ENCODE assay signal across 8 cellular contexts in the genomic region with DNA sequence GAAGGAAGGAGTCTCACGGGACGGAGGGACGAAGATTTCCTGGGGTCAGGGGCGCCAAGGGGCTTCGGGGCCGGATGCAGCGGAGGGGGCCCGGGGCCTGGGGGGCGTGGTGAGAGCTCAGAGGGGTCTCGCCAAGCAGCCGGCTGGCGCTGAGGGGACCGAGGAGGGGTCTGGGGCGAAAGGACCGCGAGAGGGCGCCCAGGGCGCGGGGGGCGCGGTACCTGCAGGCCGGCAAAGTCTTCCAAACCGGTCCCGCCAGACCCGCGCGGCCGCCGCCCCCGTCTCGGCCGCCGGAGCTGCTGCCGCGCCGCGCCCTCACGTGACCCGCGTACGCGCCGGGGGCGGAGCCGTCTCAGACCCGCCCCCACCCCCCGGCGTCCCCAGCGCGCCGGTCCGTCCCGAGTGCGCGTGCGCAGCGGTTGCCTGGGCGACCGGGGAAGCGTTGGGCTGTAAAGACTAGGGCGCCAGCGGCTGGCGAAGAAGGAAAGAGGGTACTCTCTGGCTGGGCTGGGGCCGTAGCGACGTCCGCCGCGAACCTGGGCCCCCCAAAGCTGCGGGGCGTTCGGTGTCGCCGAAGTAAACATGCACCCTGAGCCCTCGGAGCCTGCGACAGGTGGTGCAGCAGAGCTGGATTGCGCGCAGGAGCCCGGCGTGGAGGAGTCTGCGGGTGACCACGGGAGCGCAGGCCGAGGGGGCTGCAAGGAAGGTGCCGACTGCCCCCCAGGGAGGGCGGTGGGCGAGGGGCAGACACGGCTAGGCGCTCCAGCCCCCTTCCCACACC. TPM values are rescaled to one million over a fixed set of nuclear protein-coding genes. Genes with fewer than 3 reads are reported as not detected.
DNase-seq lines count a peak whose midpoint lies in the region; ATAC-seq, FAIRE-seq and TF ChIP-seq lines count a peak whose summit lies in the region.

A gene (plus strand): TSS at position 450 of the 781 bp plus-strand sequence. CDS start 133 bp downstream, at position 583.
A gene (minus strand): TSS at position 319 of the 781 bp plus-strand sequence. CDS start 13,856 bp downstream, outside the sequence.

- H3K9ac ChIP-seq in SK-N-SH, result peak within 1 kb of the TSS; percentile 68

- CTCF ChIA-PET in SK-N-SH (lab: Yijun Ruan, JAX), result interaction anchor here (0.6 to 2.2 kb wide), 7 partner anchors 13 to 188 kb away, joined by 3 to 8 read pairs (median 5); a partner anchor contains a TSS

- H3K36me3 ChIP-seq in SK-N-SH (replicated peaks in 1 of 2; ENCODE audit: control insufficient read depth in 1 of 2, insufficient read depth in 2 of 2, low read length in 1 of 2) (no peaks in the 10 kb centered on the region), ovary (no peaks in the 10 kb centered on the region), thymus (ENCODE audit: control insufficient read depth, insufficient read depth) (no peaks in the 10 kb centered on the region)

- no peaks in the 10 kb centered on the region for H3K27me3 Mint-ChIP-seq in activated naive CD4-positive, alpha-beta T cell treated with anti-CD3 and anti-CD28 coated beads, Interleukin-2, amount 50 U/mL, for 24 hours

- peak within 1 kb of the TSS; percentile 96 for H3K4me3 Mint-ChIP-seq in activated naive CD4-positive, alpha-beta T cell treated with anti-CD3 and anti-CD28 coated beads, Interleukin-2, amount 50 U/mL, for 24 hours

- DNase-seq in GF-D8 (lab: John Stamatoyannopoulos, UW) (peak; percentile 43), H54 (ENCODE audit: insufficient read length, low spot score) (peak; percentile 94), LoVo (ENCODE audit: low spot score) (peak; percentile 92), SK-N-SH (peak; percentile 100), Right ventricle myocardium inferior (ENCODE audit: missing footprints) (peak; percentile 95), ovary (peak; percentile 88 to 96 (median 94))

- H3K27ac ChIP-seq in SK-N-SH (ENCODE audit: low read depth in 2 of 2, low read length in 1 of 2), result peak within 1 kb of the TSS; percentile 42 to 54; a peak in 3 of 4 replicates
- H3K27ac ChIP-seq in ovary, result peak within 1 kb of the TSS; percentile 69 to 79
- peak within 1 kb of the TSS; percentile 71 for H3K27ac ChIP-seq in thymus (ENCODE audit: low read depth)

- H3K9me3 ChIP-seq in SK-N-SH (no peaks in the 10 kb centered on the region), ovary (no peaks in the 10 kb centered on the region), thymus (ENCODE audit: control insufficient read depth) (no peaks in the 10 kb centered on the region)

- H3K4me3 ChIP-seq in SK-N-SH (ENCODE audit: low read depth in 2 of 2, low read length in 1 of 2) (peak within 1 kb of the TSS; percentile 70 to 76), ovary (peak within 1 kb of the TSS; percentile 70), thymus (ENCODE audit: low read length) (peak within 1 kb of the TSS; percentile 90)

- peaks cover 43% of the 10 kb centered on the region for H3K79me2 ChIP-seq in SK-N-SH (ENCODE audit: insufficient read depth)

- ATAC-seq in Right ventricle myocardium inferior, result peak; percentile 95

- intact Hi-C loops in Right ventricle myocardium inferior (cut with DNase I) (loop anchor here (2.0 kb wide), 1 partner anchor 32 kb away; no protein-coding TSS in a partner anchor), ovary (cut with DNase I) (no loop called here)

- WGBS in SK-N-SH (ENCODE audit: low lambda C conversion rate), result 3% methylated on average over 36 of the region's 89 CpGs
- WGBS in ovary, 3 donors, result 0 to 1% (median 1%) methylated on average over 53 to 89 of the region's 89 CpGs
- WGBS in thymus, result 1% methylated on average over 89 of the region's 89 CpGs

- peak; percentile 86 for TF ChIP-seq POLR2A in H54 (IDR thresholded peaks at IDR 0.05; ENCODE audit: low read depth, low read length)
- TF ChIP-seq POLR2A in ovary (IDR thresholded peaks at IDR 0.05), result peak; percentile 23

- H3F3A ChIP-seq in SK-N-SH (replicated peaks; ENCODE audit: insufficient read depth), result no peaks in the 10 kb centered on the region

- no peaks in the 10 kb centered on the region for H3K9me3 Mint-ChIP-seq in activated naive CD4-positive, alpha-beta T cell treated with anti-CD3 and anti-CD28 coated beads, Interleukin-2, amount 50 U/mL, for 24 hours

- peak within 1 kb of the TSS; percentile 93 for H2AFZ ChIP-seq in SK-N-SH (ENCODE audit: low read depth)

- H3K9me2 ChIP-seq in SK-N-SH, result no peaks in the 10 kb centered on the region

- peaks cover 0 to 5% of the 10 kb centered on the region in 2 experiments; a peak in 1 of 4 replicates for H3K4me1 ChIP-seq in SK-N-SH (ENCODE audit: control insufficient read depth in 1 of 2, insufficient read depth in 2 of 2, low read depth in 1 of 2, low read length in 1 of 2)
- peaks cover 2% of the 10 kb centered on the region for H3K4me1 ChIP-seq in ovary (ENCODE audit: insufficient read depth)
- H3K4me1 ChIP-seq in thymus (ENCODE audit: control insufficient read depth, insufficient read depth, low read length), result peaks cover 9% of the 10 kb centered on the region

- peaks cover 4% of the 10 kb centered on the region; the same call in 1 of the 2 replicates for H4K20me1 ChIP-seq in SK-N-SH (ENCODE audit: insufficient read depth)

- TF ChIP-seq CTCF in SK-N-SH (IDR thresholded peaks at IDR 0.05) (no peak), ovary (IDR thresholded peaks at IDR 0.05) (peak in 1 of 3 donors; percentile 4)

- no peak for FAIRE-seq in H54 (lab: Jason Lieb, UNC)

- H3K27me3 ChIP-seq in SK-N-SH (ENCODE audit: insufficient read depth) (peaks cover 8% of the 10 kb centered on the region; the same call in 1 of the 2 replicates), ovary (no peaks in the 10 kb centered on the region), thymus (ENCODE audit: control insufficient read depth, insufficient read depth) (peaks cover under 1% of the 10 kb centered on the region)

- H3K36me3 Mint-ChIP-seq in activated naive CD4-positive, alpha-beta T cell treated with anti-CD3 and anti-CD28 coated beads, Interleukin-2, amount 50 U/mL, for 24 hours, result no peaks in the 10 kb centered on the region

- TF ChIP-seq RAD21 in SK-N-SH (IDR thresholded peaks at IDR 0.05; ENCODE audit: low read length), result no peak

- peak within 1 kb of the TSS; percentile 96 for H3K4me2 ChIP-seq in SK-N-SH

- peak within 1 kb of the TSS; percentile 84 for H3K27ac Mint-ChIP-seq in activated naive CD4-positive, alpha-beta T cell treated with anti-CD3 and anti-CD28 coated beads, Interleukin-2, amount 50 U/mL, for 24 hours

- H3K4me1 Mint-ChIP-seq in activated naive CD4-positive, alpha-beta T cell treated with anti-CD3 and anti-CD28 coated beads, Interleukin-2, amount 50 U/mL, for 24 hours, result peaks cover 26% of the 10 kb centered on the region

- POLR2A ChIA-PET in SK-N-SH (lab: Yijun Ruan, JAX), result interaction anchor here (1.5 kb wide), 1 partner anchor 28 kb away, joined by 9 read pairs; a partner anchor contains a TSS

- TF ChIP-seq EP300 in SK-N-SH (IDR thresholded peaks at IDR 0.05; ENCODE audit: borderline replicate concordance in 1 of 2, low read depth in 1 of 2, low read length in 1 of 2) (no peak), ovary (IDR thresholded peaks at IDR 0.05) (no peak)

TF ChIP-seq in SK-N-SH, 30 proteins besides CTCF, POLR2A, EP300 and RAD21 (continues in another document):
- peak; percentile 47; the same call in 1 of the 2 replicates for TF ChIP-seq POLR2AphosphoS5 (IDR thresholded peaks at IDR 0.05; ENCODE audit: low read depth, low read length)
- TF ChIP-seq, protein P1, sequence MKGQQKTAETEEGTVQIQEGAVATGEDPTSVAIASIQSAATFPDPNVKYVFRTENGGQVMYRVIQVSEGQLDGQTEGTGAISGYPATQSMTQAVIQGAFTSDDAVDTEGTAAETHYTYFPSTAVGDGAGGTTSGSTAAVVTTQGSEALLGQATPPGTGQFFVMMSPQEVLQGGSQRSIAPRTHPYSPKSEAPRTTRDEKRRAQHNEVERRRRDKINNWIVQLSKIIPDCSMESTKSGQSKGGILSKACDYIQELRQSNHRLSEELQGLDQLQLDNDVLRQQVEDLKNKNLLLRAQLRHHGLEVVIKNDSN (IDR thresholded peaks at IDR 0.05; ENCODE audit: borderline replicate concordance, low read depth), result peak; percentile 91
- TF ChIP-seq RXRA (IDR thresholded peaks at IDR 0.05; ENCODE audit: borderline replicate concordance, low read depth), result no peak
- TF ChIP-seq, protein P2, sequence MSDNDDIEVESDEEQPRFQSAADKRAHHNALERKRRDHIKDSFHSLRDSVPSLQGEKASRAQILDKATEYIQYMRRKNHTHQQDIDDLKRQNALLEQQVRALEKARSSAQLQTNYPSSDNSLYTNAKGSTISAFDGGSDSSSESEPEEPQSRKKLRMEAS (IDR thresholded peaks at IDR 0.05; ENCODE audit: low read depth), result no peak
- TF ChIP-seq GATA2 (CRISPR knock-in tag; IDR thresholded peaks at IDR 0.05), result no peak
- TF ChIP-seq SIN3A (IDR thresholded peaks at IDR 0.05; ENCODE audit: borderline replicate concordance, low read depth, low read length), result peak; percentile 30; the same call in 1 of the 2 replicates
- TF ChIP-seq, protein P3, sequence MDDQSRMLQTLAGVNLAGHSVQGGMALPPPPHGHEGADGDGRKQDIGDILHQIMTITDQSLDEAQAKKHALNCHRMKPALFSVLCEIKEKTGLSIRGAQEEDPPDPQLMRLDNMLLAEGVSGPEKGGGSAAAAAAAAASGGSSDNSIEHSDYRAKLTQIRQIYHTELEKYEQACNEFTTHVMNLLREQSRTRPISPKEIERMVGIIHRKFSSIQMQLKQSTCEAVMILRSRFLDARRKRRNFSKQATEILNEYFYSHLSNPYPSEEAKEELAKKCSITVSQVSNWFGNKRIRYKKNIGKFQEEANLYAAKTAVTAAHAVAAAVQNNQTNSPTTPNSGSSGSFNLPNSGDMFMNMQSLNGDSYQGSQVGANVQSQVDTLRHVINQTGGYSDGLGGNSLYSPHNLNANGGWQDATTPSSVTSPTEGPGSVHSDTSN (IDR thresholded peaks at IDR 0.05), result no peak

RNA-seq across cellular contexts. Expression of the first gene that starts in this region (rescaled TPM):
- polyA plus RNA-seq in SK-N-SH (2012; rRNA removed) (0.26 and 0.35 TPM in 2 replicates), ovary (1 to 10 TPM in 1 of 2 donors, under 1 TPM in 1; 0.95 to 1.1 TPM), thymus (3.1 TPM)
- polyA plus RNA-seq in SK-N-SH (2012; cell fraction: cytosol; rRNA removed), result 0.09 TPM in 2 replicates
- polyA plus RNA-seq in SK-N-SH (2012; cell fraction: nucleus; rRNA removed), result 2.1 and 2.2 TPM in 2 replicates
- total RNA-seq in Right ventricle myocardium inferior (not detected), ovary (10 to 100 TPM in 1 of 7 donors, 1 to 10 TPM in 4, under 1 TPM in 2; 0.33 to 42.6 (median 3.6) TPM)

RNA-seq across cellular contexts. Expression of the second gene that starts in this region (rescaled TPM):
- polyA plus RNA-seq in SK-N-SH (2012; rRNA removed) (14.5 and 19.3 TPM in 2 replicates), ovary (10 to 100 TPM; 17.6 to 28.2 TPM), thymus (21.4 TPM)
- 18.4 and 19.0 TPM in 2 replicates for polyA plus RNA-seq in SK-N-SH (2012; cell fraction: cytosol; rRNA removed)
- polyA plus RNA-seq in SK-N-SH (2012; cell fraction: nucleus; rRNA removed), result 9.7 and 18.6 TPM in 2 replicates
- total RNA-seq in Right ventricle myocardium inferior (24.1 TPM), ovary (10 to 100 TPM; 17.5 to 34.1 (median 27.2) TPM)

Comparison
In these comparisons a context has a peak if more than half of its experiments do, and no peak if none do; other contexts are left out.
1. Peak in every context shown above with its lines: DNase-seq, ATAC-seq, H3K4me3 ChIP-seq and H3K27ac ChIP-seq.
2. DNase-seq: peak in every context shown above with its lines; median percentile 100 in SK-N-SH; 95 in Right ventricle myocardium inferior; 94 in H54; 94 in ovary; 92 in LoVo; 43 in GF-D8.